1 cellular context compared by ENCODE assay signal in the genomic region with DNA sequence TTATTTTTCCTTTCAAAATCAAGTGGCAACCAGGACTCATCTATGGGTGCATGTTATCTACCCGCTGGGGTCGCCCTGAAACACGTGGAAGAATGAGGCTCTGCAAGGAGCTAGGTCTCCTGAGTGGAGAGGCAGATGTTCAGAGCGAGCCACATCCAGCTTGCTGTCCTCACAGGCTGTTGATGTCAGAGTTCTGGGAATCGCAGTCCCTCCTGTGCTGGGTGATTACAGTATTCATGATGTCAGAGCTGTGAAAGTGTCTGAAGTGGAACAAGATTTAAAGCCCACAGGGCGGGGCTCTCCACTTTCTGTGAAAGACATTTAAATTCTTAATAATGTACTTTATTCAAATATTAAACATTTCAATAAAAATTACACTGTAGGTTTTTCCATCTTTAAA.
A peak's percentile ranks its signal among the peaks of the same experiment; 100 is the strongest.
TF ChIP-seq lines count a peak whose summit lies in the region.

No MANE protein-coding gene starts in this region.

TF ChIP-seq in K562, 482 proteins besides CTCF, POLR2A, EP300 and RAD21 (continued from another document):
- TF ChIP-seq, protein P1, sequence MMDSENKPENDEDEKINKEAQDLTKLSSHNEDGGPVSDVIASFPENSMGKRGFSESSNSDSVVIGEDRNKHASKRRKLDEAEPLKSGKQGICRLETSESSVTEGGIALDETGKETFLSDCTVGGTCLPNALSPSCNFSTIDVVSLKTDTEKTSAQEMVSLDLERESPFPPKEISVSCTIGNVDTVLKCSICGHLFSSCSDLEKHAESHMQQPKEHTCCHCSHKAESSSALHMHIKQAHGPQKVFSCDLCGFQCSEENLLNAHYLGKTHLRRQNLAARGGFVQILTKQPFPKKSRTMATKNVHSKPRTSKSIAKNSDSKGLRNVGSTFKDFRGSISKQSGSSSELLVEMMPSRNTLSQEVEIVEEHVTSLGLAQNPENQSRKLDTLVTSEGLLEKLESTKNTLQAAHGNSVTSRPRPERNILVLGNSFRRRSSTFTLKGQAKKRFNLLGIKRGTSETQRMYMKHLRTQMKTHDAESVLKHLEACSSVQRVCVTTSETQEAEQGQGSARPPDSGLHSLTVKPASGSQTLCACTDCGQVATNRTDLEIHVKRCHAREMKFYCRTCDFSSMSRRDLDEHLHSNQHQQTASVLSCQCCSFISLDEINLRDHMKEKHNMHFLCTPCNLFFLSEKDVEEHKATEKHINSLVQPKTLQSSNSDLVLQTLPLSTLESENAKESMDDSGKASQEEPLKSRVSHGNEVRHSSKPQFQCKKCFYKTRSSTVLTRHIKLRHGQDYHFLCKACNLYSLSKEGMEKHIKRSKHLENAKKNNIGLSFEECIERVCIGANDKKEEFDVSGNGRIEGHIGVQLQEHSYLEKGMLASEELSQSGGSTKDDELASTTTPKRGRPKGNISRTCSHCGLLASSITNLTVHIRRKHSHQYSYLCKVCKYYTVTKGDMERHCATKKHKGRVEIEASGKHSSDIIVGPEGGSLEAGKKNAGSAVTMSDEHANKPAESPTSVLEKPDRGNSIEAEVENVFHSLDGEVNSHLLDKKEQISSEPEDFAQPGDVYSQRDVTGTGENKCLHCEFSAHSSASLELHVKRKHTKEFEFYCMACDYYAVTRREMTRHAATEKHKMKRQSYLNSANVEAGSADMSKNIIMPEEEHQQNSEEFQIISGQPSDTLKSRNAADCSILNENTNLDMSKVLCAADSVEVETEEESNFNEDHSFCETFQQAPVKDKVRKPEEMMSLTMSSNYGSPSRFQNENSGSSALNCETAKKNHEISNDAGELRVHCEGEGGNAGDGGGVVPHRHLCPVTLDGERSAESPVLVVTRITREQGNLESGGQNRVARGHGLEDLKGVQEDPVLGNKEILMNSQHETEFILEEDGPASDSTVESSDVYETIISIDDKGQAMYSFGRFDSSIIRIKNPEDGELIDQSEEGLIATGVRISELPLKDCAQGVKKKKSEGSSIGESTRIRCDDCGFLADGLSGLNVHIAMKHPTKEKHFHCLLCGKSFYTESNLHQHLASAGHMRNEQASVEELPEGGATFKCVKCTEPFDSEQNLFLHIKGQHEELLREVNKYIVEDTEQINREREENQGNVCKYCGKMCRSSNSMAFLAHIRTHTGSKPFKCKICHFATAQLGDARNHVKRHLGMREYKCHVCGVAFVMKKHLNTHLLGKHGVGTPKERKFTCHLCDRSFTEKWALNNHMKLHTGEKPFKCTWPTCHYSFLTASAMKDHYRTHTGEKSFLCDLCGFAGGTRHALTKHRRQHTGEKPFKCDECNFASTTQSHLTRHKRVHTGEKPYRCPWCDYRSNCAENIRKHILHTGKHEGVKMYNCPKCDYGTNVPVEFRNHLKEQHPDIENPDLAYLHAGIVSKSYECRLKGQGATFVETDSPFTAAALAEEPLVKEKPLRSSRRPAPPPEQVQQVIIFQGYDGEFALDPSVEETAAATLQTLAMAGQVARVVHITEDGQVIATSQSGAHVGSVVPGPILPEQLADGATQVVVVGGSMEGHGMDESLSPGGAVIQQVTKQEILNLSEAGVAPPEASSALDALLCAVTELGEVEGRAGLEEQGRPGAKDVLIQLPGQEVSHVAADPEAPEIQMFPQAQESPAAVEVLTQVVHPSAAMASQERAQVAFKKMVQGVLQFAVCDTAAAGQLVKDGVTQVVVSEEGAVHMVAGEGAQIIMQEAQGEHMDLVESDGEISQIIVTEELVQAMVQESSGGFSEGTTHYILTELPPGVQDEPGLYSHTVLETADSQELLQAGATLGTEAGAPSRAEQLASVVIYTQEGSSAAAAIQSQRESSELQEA (IDR thresholded peaks at IDR 0.05; ENCODE audit: low read depth) = no peak
- TF ChIP-seq BRD4 (IDR thresholded peaks at IDR 0.05) = no peak
- TF ChIP-seq FOXA1 (IDR thresholded peaks at IDR 0.05; ENCODE audit: borderline replicate concordance) = no peak
- TF ChIP-seq ZNF324 (CRISPR knock-in tag; IDR thresholded peaks at IDR 0.05) = no peak
- no peak for TF ChIP-seq SRSF7 (optimal IDR thresholded peaks at IDR 0.05; ENCODE audit: low read depth, low read length)
- 0 out of 2 replicates have a peak, but pooled peaks have one; percentile 31 for TF ChIP-seq ATF7 (IDR thresholded peaks at IDR 0.05)
- no peak for TF ChIP-seq CXXC5 (CRISPR knock-in tag; IDR thresholded peaks at IDR 0.05)
- no peak for TF ChIP-seq DPF2 (IDR thresholded peaks at IDR 0.05)
- TF ChIP-seq ZFP1 (CRISPR knock-in tag; IDR thresholded peaks at IDR 0.05) = no peak
- TF ChIP-seq SMARCC2 (IDR thresholded peaks at IDR 0.05; ENCODE audit: low read depth) = no peak
- TF ChIP-seq ATF1 (CRISPR knock-in tag; IDR thresholded peaks at IDR 0.05) = no peak
- peak; percentile 39; the same call in 1 of the 2 replicates for TF ChIP-seq ATF1 (tag; IDR thresholded peaks at IDR 0.05)
- TF ChIP-seq, protein P2, sequence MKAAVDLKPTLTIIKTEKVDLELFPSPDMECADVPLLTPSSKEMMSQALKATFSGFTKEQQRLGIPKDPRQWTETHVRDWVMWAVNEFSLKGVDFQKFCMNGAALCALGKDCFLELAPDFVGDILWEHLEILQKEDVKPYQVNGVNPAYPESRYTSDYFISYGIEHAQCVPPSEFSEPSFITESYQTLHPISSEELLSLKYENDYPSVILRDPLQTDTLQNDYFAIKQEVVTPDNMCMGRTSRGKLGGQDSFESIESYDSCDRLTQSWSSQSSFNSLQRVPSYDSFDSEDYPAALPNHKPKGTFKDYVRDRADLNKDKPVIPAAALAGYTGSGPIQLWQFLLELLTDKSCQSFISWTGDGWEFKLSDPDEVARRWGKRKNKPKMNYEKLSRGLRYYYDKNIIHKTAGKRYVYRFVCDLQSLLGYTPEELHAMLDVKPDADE (conservative IDR thresholded peaks at IDR 0.05; ENCODE audit: control insufficient read depth, low read depth, low read length) = no peak
- TF ChIP-seq ZNF311 (CRISPR knock-in tag; IDR thresholded peaks at IDR 0.05) = no peak
- no peak for TF ChIP-seq TBP (optimal IDR thresholded peaks at IDR 0.05; ENCODE audit: low read depth, low read length)
- no peak for TF ChIP-seq GATAD2A (IDR thresholded peaks at IDR 0.05)
- TF ChIP-seq TCFL5 (CRISPR knock-in tag; conservative IDR thresholded peaks at IDR 0.05) = no peak
